Comparison of ENCODE assay signal across 13 cellular contexts in the genomic region with DNA sequence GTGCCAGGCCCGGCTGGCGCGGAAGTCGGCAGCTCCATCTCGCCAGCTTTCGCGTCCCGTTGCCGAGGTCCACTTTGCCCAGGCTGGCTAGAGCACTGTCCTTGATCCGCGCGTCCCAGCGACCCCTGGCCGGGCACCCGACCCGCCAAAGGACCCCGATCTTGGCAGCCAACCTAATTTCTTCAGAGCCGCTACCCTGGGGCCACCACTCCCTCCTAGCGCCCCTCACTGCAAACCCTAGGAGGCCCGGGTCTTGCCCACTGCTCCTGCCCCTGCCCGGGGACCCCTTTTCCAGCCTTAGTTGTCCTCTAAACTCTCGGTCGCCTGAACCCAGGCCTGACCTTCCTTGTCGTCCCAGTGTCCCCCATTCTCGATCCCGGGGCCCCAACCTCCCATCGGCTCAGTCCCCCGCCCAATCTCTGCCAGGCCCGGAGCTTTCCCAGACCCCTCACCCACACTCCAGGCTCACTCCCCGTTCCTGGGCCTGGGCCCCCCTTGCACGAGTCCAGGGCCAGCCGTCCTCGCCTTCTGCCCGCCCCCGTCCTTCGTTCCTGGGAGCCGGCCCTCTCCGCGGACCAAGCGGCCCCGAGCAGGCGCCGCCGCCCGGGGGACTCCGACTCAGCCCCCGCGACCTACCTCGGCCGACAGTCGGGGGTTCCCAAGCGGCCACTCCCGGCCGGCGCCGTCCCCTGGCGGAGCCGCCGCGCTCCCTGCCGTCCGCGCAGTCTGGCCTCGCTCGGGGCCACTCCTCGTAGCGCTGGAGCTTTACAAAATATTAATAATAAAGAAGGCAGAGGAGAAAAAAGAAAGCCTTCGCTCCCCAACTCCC. TPM values are rescaled to one million over a fixed set of nuclear protein-coding genes. Genes with fewer than 3 reads are reported as not detected.
DNase-seq lines count a peak whose midpoint lies in the region; ATAC-seq, FAIRE-seq and TF ChIP-seq lines count a peak whose summit lies in the region.
"Had no signal": no experiment of that assay in that cellular context is flagged by ENCODE, and none has a peak within 500 bp of the region (broad histone marks: within the 10 kb centered on the region; RNA-seq: fewer than 3 reads in every experiment).

No MANE protein-coding gene starts in this region.

- intact Hi-C loops in heart left ventricle (cut with DNase I), result loop anchor here (1.0 to 10.0 kb wide), 6 partner anchors 74 to 172 kb away; no protein-coding TSS in a partner anchor
- intact Hi-C loops in left cardiac atrium (cut with DNase I), result loop anchor here (5.0 kb wide), 2 partner anchors 79 to 169 kb away; no protein-coding TSS in a partner anchor
- intact Hi-C loops in GM12878 (cut with micrococcal nuclease; ENCODE audit: unreplicated experiment), result loop anchor here (5.0 kb wide), 1 partner anchor 169 kb away; no protein-coding TSS in a partner anchor
- intact Hi-C loops in vagina (cut with DNase I), result no loop called here

- ATAC-seq in heart left ventricle (no peak), left cardiac atrium (no peak), GM12878 (no peak), GM19452 (IDR thresholded peaks at IDR 0.05; ENCODE audit: unreplicated experiment) (no peak)

- POLR2A ChIA-PET in GM12878 (lab: Charles Lee), result no interaction called here

- FAIRE-seq in GM12878 (lab: Jason Lieb, UNC), result no peak

- no peaks in the 10 kb centered on the region for H3K36me3 ChIP-seq in heart left ventricle
- no peaks in the 10 kb centered on the region for H3K36me3 ChIP-seq in GM12878 (ENCODE audit: control insufficient read depth in 2 of 2, insufficient read depth in 2 of 2, low read length in 1 of 2)
- H3K36me3 ChIP-seq in mesodermal cell (ENCODE audit: control insufficient read depth, insufficient read depth, low read length), result no peaks in the 10 kb centered on the region
- no peaks in the 10 kb centered on the region for H3K36me3 ChIP-seq in vagina
- H3K36me3 ChIP-seq: SJSA1 had no signal

- H3K27ac ChIP-seq in heart left ventricle, result peak overlapping the region in 4 of 12 donors; percentile 10 to 48 (median 22)
- H3K27ac ChIP-seq in GM12878 (ENCODE audit: control insufficient read depth, insufficient read depth), result no peak overlapping the region
- no peak overlapping the region for H3K27ac ChIP-seq in mesodermal cell (ENCODE audit: low read depth, low read length, severe bottlenecking)
- H3K27ac ChIP-seq in vagina, result no peak overlapping the region
- H3K27ac ChIP-seq: SJSA1 had no signal

- WGBS in heart left ventricle, 4 donors, result 1 to 3% (median 2%) methylated on average over 31 to 68 of the region's 68 CpGs
- 25% methylated on average over 61 of the region's 68 CpGs for WGBS in GM12878 (ENCODE audit: insufficient coverage, insufficient replicate concordance, low lambda C conversion rate, missing lambda C conversion rate)
- WGBS in mesodermal cell (ENCODE audit: insufficient coverage in 2 of 2), 2 experiments, result 0 to 1% methylated on average over 29 to 50 of the region's 68 CpGs

- in situ Hi-C loops in GM12878 (cut with MboI), result no loop called here

- SMC1A ChIA-PET in GM12878 (lab: Charles Lee; ENCODE audit: uncharacterized antibody, unreplicated experiment), result no interaction called here

- DNase-seq in heart left ventricle (peak in 1 of 5 donors; percentile 26), left cardiac atrium (no peak), GM12878 (ENCODE audit: low read depth, low spot score) (no peak), vagina (ENCODE audit: extremely low spot score in 2 of 2) (no peak), DMS79 (lab: John Stamatoyannopoulos, UW) (no peak), NCI-H526 (lab: John Stamatoyannopoulos, UW) (no peak)
- DNase-seq: amniotic stem cell, DMS79 treated with DMSO at 0.1 percent for 48 hours, Kasumi-1 had no signal

- BruUV-seq in GM12878 (replicated peaks; lab: Mats Ljungman, UMichigan), result no TSS peak

- no peaks in the 10 kb centered on the region; the same call in 1 of the 2 replicates for H4K20me1 ChIP-seq in GM12878 (ENCODE audit: control insufficient read depth, insufficient read depth)

- TF ChIP-seq POLR2A in heart left ventricle (IDR thresholded peaks at IDR 0.05) (no peak), GM12878 (IDR thresholded peaks at IDR 0.05; ENCODE audit: low read depth, low read length) (no peak), vagina (IDR thresholded peaks at IDR 0.05) (no peak)

- no peak overlapping the region for H2AFZ ChIP-seq in GM12878 (ENCODE audit: control insufficient read depth, low read depth, low read length)

- TF ChIP-seq RAD21 in GM12878 (IDR thresholded peaks at IDR 0.05; ENCODE audit: insufficient read depth, low read depth, low read length), result no peak

- no peak overlapping the region for H3K9ac ChIP-seq in GM12878 (ENCODE audit: control insufficient read depth, insufficient read depth, low read length)

- no peaks in the 10 kb centered on the region for H3K9me3 ChIP-seq in heart left ventricle
- H3K9me3 ChIP-seq in GM12878 (replicated peaks; ENCODE audit: control insufficient read depth, insufficient read depth, low read length), result no peaks in the 10 kb centered on the region
- H3K9me3 ChIP-seq in mesodermal cell (ENCODE audit: control insufficient read depth, low read length), result no peaks in the 10 kb centered on the region
- no peaks in the 10 kb centered on the region for H3K9me3 ChIP-seq in vagina
- H3K9me3 ChIP-seq: SJSA1 had no signal

- TF ChIP-seq CTCF in heart left ventricle (IDR thresholded peaks at IDR 0.05), result no peak
- TF ChIP-seq CTCF in GM12878 (IDR thresholded peaks at IDR 0.05 in 2 of 3, conservative IDR thresholded peaks at IDR 0.05 in 1 of 3; ENCODE audit: control insufficient read depth in 2 of 3, extremely low read depth in 1 of 3, insufficient read depth in 1 of 3, low read depth in 3 of 3, low read length in 3 of 3), result no peak
- no peak for TF ChIP-seq CTCF in vagina (IDR thresholded peaks at IDR 0.05)

- no peaks in the 10 kb centered on the region for H3K79me2 ChIP-seq in GM12878 (ENCODE audit: control insufficient read depth, insufficient read depth, low read length)

- peaks cover 39 to 93% (median 74%) of the 10 kb centered on the region in 9 donors for H3K27me3 ChIP-seq in heart left ventricle
- peaks cover 17 to 24% of the 10 kb centered on the region in 2 experiments for H3K27me3 ChIP-seq in GM12878 (replicated peaks in 1 of 2; ENCODE audit: control insufficient read depth in 2 of 2, insufficient read depth in 2 of 2, low read length in 1 of 2)
- peaks cover 27% of the 10 kb centered on the region for H3K27me3 ChIP-seq in vagina

- RAD21 ChIA-PET in GM12878 (lab: Charles Lee; ENCODE audit: unreplicated experiment), result no interaction called here

- no peak for TF ChIP-seq EP300 in GM12878 (IDR thresholded peaks at IDR 0.05; ENCODE audit: borderline replicate concordance in 1 of 2, control insufficient read depth in 1 of 2, low read depth in 2 of 2, low read length in 2 of 2)

- H3K4me2 ChIP-seq in GM12878 (ENCODE audit: control insufficient read depth, insufficient read depth), result no peak overlapping the region

- CTCF ChIA-PET in GM12878 (lab: Yijun Ruan, JAX), result no interaction called here

- H3K4me1 ChIP-seq in heart left ventricle, result peaks cover 0 to 51% (median 21%) of the 10 kb centered on the region in 12 donors
- no peaks in the 10 kb centered on the region for H3K4me1 ChIP-seq in GM12878 (ENCODE audit: control insufficient read depth, insufficient read depth, low read length)
- peaks cover 25% of the 10 kb centered on the region for H3K4me1 ChIP-seq in mesodermal cell (ENCODE audit: control insufficient read depth, insufficient read depth, low read length, poor library complexity, severe bottlenecking)
- peaks cover 34% of the 10 kb centered on the region for H3K4me1 ChIP-seq in vagina
- H3K4me1 ChIP-seq: SJSA1 had no signal

- H3K4me3 ChIP-seq in heart left ventricle (peak overlapping the region; percentile 23 to 60 (median 47)), GM12878 (no peak overlapping the region), mesodermal cell (ENCODE audit: extremely low read depth, insufficient read depth, low read length, poor library complexity, severe bottlenecking) (peak overlapping the region; percentile 16), vagina (peak overlapping the region; percentile 20 to 42)
- H3K4me3 ChIP-seq: SJSA1 had no signal

TF ChIP-seq in GM12878, 131 proteins besides CTCF, POLR2A, EP300 and RAD21:
- TF ChIP-seq SUZ12 (IDR thresholded peaks at IDR 0.05; ENCODE audit: unreplicated experiment), result peak; percentile 60
- TF ChIP-seq NFIC (IDR thresholded peaks at IDR 0.05; ENCODE audit: low read depth, low read length), result no peak
TF ChIP-seq in GM12878: peak in this region for 1.

RNA-seq across cellular contexts. Expression of a gene that starts 0.7 kb away (rescaled TPM):
- total RNA-seq in heart left ventricle (1 to 10 TPM in 1 of 9 donors, under 1 TPM in 8; 0.19 to 1.1 (median 0.47) TPM), left cardiac atrium (1 to 10 TPM in 1 of 2 donors, under 1 TPM in 1; 0.81 to 1.8 TPM), GM12878 (2014; rRNA removed) (not detected in 2 replicates), GM12878 (2014; rRNA removed; fragmentation: Illumina TruSeq; extraction: Trizol) (not detected in 2 replicates), GM12878 (2021) (0.03 TPM in 1 of 2 replicates, not detected in the other), vagina (not detected)
- polyA plus RNA-seq in heart left ventricle (under 1 TPM; 0.15 to 0.32 TPM), GM12878 (2011; rRNA removed) (not detected in 2 replicates), GM12878 (2014; fragmentation: Illumina TruSeq; extraction: Trizol) (not detected in 2 replicates), GM12878 (2014; fragmentation: Nextera tagmentation; extraction: Ambion mirVana) (not detected), GM12878 (2014; rRNA removed) (not detected in 2 replicates), GM12878 (2016; fragmentation: Nextera tagmentation; extraction: Ambion mirVana) (not detected)
- not detected in 2 replicates for total RNA-seq in GM12878 (2013; cell fraction: nucleolus; rRNA removed)
- not detected for polyA plus RNA-seq in GM12878 (2011; ENCODE audit: low read depth)
- not detected in 2 replicates for polyA plus RNA-seq in GM12878 (2011; cell fraction: cytosol; rRNA removed)
- polyA plus RNA-seq in GM12878 (2011; cell fraction: nucleus; rRNA removed), result not detected in 2 replicates
- polyA plus RNA-seq in GM12878 (2012), result not detected in 2 replicates
- polyA minus RNA-seq in GM12878 (2011; rRNA and poly(A)+ RNA removed), result not detected in 2 replicates
- not detected in 2 replicates for polyA minus RNA-seq in GM12878 (2011; cell fraction: cytosol; rRNA and poly(A)+ RNA removed)
- polyA minus RNA-seq in GM12878 (2011; cell fraction: nucleus; rRNA and poly(A)+ RNA removed), result not detected in 2 replicates
- polyA plus RNA-seq in mesodermal cell (2013, experiment 1 of 2), result 1.7 TPM
- polyA plus RNA-seq in mesodermal cell (2013, experiment 2 of 2), result 1.4 TPM
- total RNA-seq: lung microvascular endothelial cell, SJSA1 had no signal
